1 cellular context compared by ENCODE assay signal in genomic region chr7:36215017-36215621, GRCh38.
TF ChIP-seq lines count a peak whose summit lies in the region.

No MANE protein-coding gene starts in this region.

TF ChIP-seq in WTC11, 78 proteins besides CTCF, POLR2A, EP300 and RAD21 (continued from another document):
- TF ChIP-seq MAX (CRISPR knock-in tag; IDR thresholded peaks at IDR 0.05): 0 out of 2 replicates have a peak, but pooled peaks have one; percentile 34
- TF ChIP-seq FOXJ3 (CRISPR knock-in tag; IDR thresholded peaks at IDR 0.05; ENCODE audit: borderline replicate concordance): no peak
